ENCODE assay signal across 11 cellular contexts in genomic region chr1:167489581-167490340, GRCh38. TPM values are rescaled to one million over a fixed set of nuclear protein-coding genes. Genes with fewer than 3 reads are reported as not detected.
DNase-seq lines count a peak whose midpoint lies in the region; ATAC-seq and TF ChIP-seq lines count a peak whose summit lies in the region.
"Had no signal": no experiment of that assay in that cellular context is flagged by ENCODE, and none has a peak within 500 bp of the region (broad histone marks: within the 10 kb centered on the region; RNA-seq: fewer than 3 reads in every experiment).

No MANE protein-coding gene starts in this region.

- intact Hi-C loops in prostate gland (cut with DNase I) = no loop called here
- intact Hi-C loops in Caco-2 (cut with micrococcal nuclease; ENCODE audit: unreplicated experiment) = no loop called here

- H3K36me3 ChIP-seq in iPS-18a (ENCODE audit: control insufficient read depth, low read depth, low read length) = no peaks in the 10 kb centered on the region
- H3K36me3 ChIP-seq in prostate gland = no peaks in the 10 kb centered on the region
- no peaks in the 10 kb centered on the region for H3K36me3 ChIP-seq in Caco-2 (ENCODE audit: control insufficient read depth, insufficient read depth, low read length)

- H3K27ac ChIP-seq in iPS-18a (ENCODE audit: low read length) = peak overlapping the region; percentile 48
- no peak overlapping the region for H3K27ac ChIP-seq in prostate gland
- H3K27ac ChIP-seq: hepatocyte had no signal

- BruUV-seq in Caco-2 (replicated peaks; lab: Mats Ljungman, UMichigan) = no TSS peak

- no peaks in the 10 kb centered on the region for H3K9me3 ChIP-seq in iPS-18a (ENCODE audit: control insufficient read depth, low read depth, low read length)
- H3K9me3 ChIP-seq in prostate gland = no peaks in the 10 kb centered on the region
- no peaks in the 10 kb centered on the region for H3K9me3 ChIP-seq in Caco-2

- POLR2A ChIA-PET in Caco-2 (lab: Charles Lee) = no interaction called here

- H3K27me3 ChIP-seq in iPS-18a (ENCODE audit: control insufficient read depth, insufficient read depth, low read length) = no peaks in the 10 kb centered on the region
- H3K27me3 ChIP-seq in prostate gland (replicated peaks; ENCODE audit: insufficient read depth) = no peaks in the 10 kb centered on the region
- H3K27me3 ChIP-seq in Caco-2 (replicated peaks; ENCODE audit: control insufficient read depth, insufficient read depth, low read length) = no peaks in the 10 kb centered on the region
- H3K27me3 ChIP-seq: hepatocyte had no signal

- peak overlapping the region; percentile 88 to 95 for H3K4me3 Mint-ChIP-seq in activated T-cell treated with anti-CD3 and anti-CD28 coated beads, Interleukin-2, amount 50 U/mL, for 72 hours
- H3K4me3 Mint-ChIP-seq in type B pancreatic cell = peak overlapping the region; percentile 49
- no peak overlapping the region for H3K4me3 Mint-ChIP-seq in Caco-2 (ENCODE audit: unreplicated experiment)
- H3K4me3 Mint-ChIP-seq: dendritic cell treated with granulocyte-macrophage colony-stimulating factor and Interleukin-4, amounts not matched to agents 40 ng/mL and 50 ng/mL, for 4 days had no signal

- H3K4me1 Mint-ChIP-seq in activated T-cell treated with anti-CD3 and anti-CD28 coated beads, Interleukin-2, amount 50 U/mL, for 72 hours (ENCODE audit: low read depth) = peaks cover 98% of the 10 kb centered on the region
- H3K4me1 Mint-ChIP-seq in type B pancreatic cell (ENCODE audit: unreplicated experiment) = peaks cover 43% of the 10 kb centered on the region
- H3K4me1 Mint-ChIP-seq in Caco-2 (ENCODE audit: low read depth, unreplicated experiment) = no peaks in the 10 kb centered on the region

- WGBS in prostate gland = 88% methylated on average over 20 of the region's 20 CpGs

- TF ChIP-seq POLR2A in prostate gland (IDR thresholded peaks at IDR 0.05) = no peak

- no peak for TF ChIP-seq CTCF in type B pancreatic cell (conservative IDR thresholded peaks at IDR 0.05)
- no peak for TF ChIP-seq CTCF in prostate gland (IDR thresholded peaks at IDR 0.05)
- no peak for TF ChIP-seq CTCF in Caco-2 (IDR thresholded peaks at IDR 0.05; ENCODE audit: insufficient read depth in 1 of 2, low read depth in 1 of 2, low read length in 1 of 2, severe bottlenecking in 1 of 2, unreplicated experiment in 1 of 2)

- peak overlapping the region; percentile 98 for H3K27ac Mint-ChIP-seq in activated T-cell treated with anti-CD3 and anti-CD28 coated beads, Interleukin-2, amount 50 U/mL, for 72 hours
- H3K27ac Mint-ChIP-seq in type B pancreatic cell (peak overlapping the region; percentile 29), Caco-2 (ENCODE audit: unreplicated experiment) (no peak overlapping the region)
- H3K27ac Mint-ChIP-seq: dendritic cell treated with granulocyte-macrophage colony-stimulating factor and Interleukin-4, amounts not matched to agents 40 ng/mL and 50 ng/mL, for 4 days had no signal

- H3K27me3 Mint-ChIP-seq in activated T-cell treated with anti-CD3 and anti-CD28 coated beads, Interleukin-2, amount 50 U/mL, for 72 hours (ENCODE audit: low read depth) = no peaks in the 10 kb centered on the region
- H3K27me3 Mint-ChIP-seq in type B pancreatic cell = peaks cover 14% of the 10 kb centered on the region
- no peaks in the 10 kb centered on the region for H3K27me3 Mint-ChIP-seq in Caco-2 (ENCODE audit: insufficient read depth, unreplicated experiment)

- ATAC-seq in activated T-cell treated with anti-CD3 and anti-CD28 coated beads, Interleukin-2, amount 50 U/mL, for 72 hours (replicated peaks in 1 of 2) = peak; percentile 70 to 73

- H3K4me1 ChIP-seq in iPS-18a (ENCODE audit: control insufficient read depth, low read depth, low read length) (peaks cover 39% of the 10 kb centered on the region), prostate gland (replicated peaks) (no peaks in the 10 kb centered on the region), Caco-2 (no peaks in the 10 kb centered on the region)

- peaks cover 4 to 17% of the 10 kb centered on the region in 2 donors for H3K36me3 Mint-ChIP-seq in activated T-cell treated with anti-CD3 and anti-CD28 coated beads, Interleukin-2, amount 50 U/mL, for 72 hours (ENCODE audit: insufficient read depth in 2 of 2)
- H3K36me3 Mint-ChIP-seq in type B pancreatic cell (no peaks in the 10 kb centered on the region), Caco-2 (ENCODE audit: insufficient read depth, unreplicated experiment) (no peaks in the 10 kb centered on the region)

- CTCF ChIA-PET in Caco-2 (lab: Charles Lee) = no interaction called here

- no peaks in the 10 kb centered on the region for H3K9me3 Mint-ChIP-seq in activated T-cell treated with anti-CD3 and anti-CD28 coated beads, Interleukin-2, amount 50 U/mL, for 72 hours
- H3K9me3 Mint-ChIP-seq in type B pancreatic cell (no peaks in the 10 kb centered on the region), Caco-2 (ENCODE audit: unreplicated experiment) (no peaks in the 10 kb centered on the region)
- H3K9me3 Mint-ChIP-seq: dendritic cell treated with granulocyte-macrophage colony-stimulating factor and Interleukin-4, amounts not matched to agents 40 ng/mL and 50 ng/mL, for 4 days had no signal

- DNase-seq in stimulated activated CD4-positive, alpha-beta T cell treated with anti-CD3 and anti-CD28 coated beads, Interleukin-15, amount 100 ng/mL, for 24 hours = peak; percentile 67
- DNase-seq in stimulated activated CD4-positive, alpha-beta T cell treated with anti-CD3 and anti-CD28 coated beads, Interleukin-12 subunit alpha, Interleukin-12 subunit beta, amount 100 ng/mL, for 4 hours = no peak
- DNase-seq in activated T-cell treated with anti-CD3 and anti-CD28 coated beads, Interleukin-2, amount 50 U/mL, for 72 hours = peak; percentile 66 to 81
- DNase-seq in type B pancreatic cell (ENCODE audit: extremely low spot score, unreplicated experiment) = no peak
- no peak for DNase-seq in RKO (ENCODE audit: low spot score)
- DNase-seq in prostate gland (ENCODE audit: low spot score) = no peak
- DNase-seq in Caco-2 = no peak

- peak overlapping the region; percentile 40 for H3K9ac ChIP-seq in iPS-18a (ENCODE audit: low read length)

- peak overlapping the region; percentile 42 for H3K4me3 ChIP-seq in iPS-18a (ENCODE audit: low read length)
- no peak overlapping the region for H3K4me3 ChIP-seq in prostate gland
- H3K4me3 ChIP-seq in Caco-2 (ENCODE audit: low read depth, low read length) = no peak overlapping the region
- H3K4me3 ChIP-seq: hepatocyte had no signal

RNA-seq across cellular contexts. Expression of gene CD247, which starts 28.6 kb away (rescaled TPM):
- total RNA-seq in activated T-cell treated with anti-CD3 and anti-CD28 coated beads, Interleukin-2, amount 50 U/mL, for 72 hours = 100 to 1,000 TPM; 160 to 178 TPM
- total RNA-seq in type B pancreatic cell (ENCODE audit: low replicate concordance) (0.29 and 0.58 TPM in 2 replicates), prostate gland (under 1 TPM in 1 of 2 donors, not detected in 1; 0.96 TPM), Caco-2 (2022) (not detected in 2 replicates)
- total RNA-seq: hepatocyte, myocyte had no signal

Comparison
In these comparisons a context has a peak if more than half of its experiments do, and no peak if none do; other contexts are left out.
1. DNase-seq: peak in stimulated activated CD4-positive, alpha-beta T cell treated with anti-CD3 and anti-CD28 coated beads, Interleukin-15, amount 100 ng/mL, for 24 hours (single experiment) and activated T-cell treated with anti-CD3 and anti-CD28 coated beads, Interleukin-2, amount 50 U/mL, for 72 hours (2 of 2); none in stimulated activated CD4-positive, alpha-beta T cell treated with anti-CD3 and anti-CD28 coated beads, Interleukin-12 subunit alpha, Interleukin-12 subunit beta, amount 100 ng/mL, for 4 hours (single experiment), type B pancreatic cell (single experiment), RKO (single experiment), prostate gland (single experiment) and Caco-2 (0 of 2).
2. RNA of gene CD247, which starts 28.6 kb away (total RNA-seq): 160 to 178 TPM in activated T-cell treated with anti-CD3 and anti-CD28 coated beads, Interleukin-2, amount 50 U/mL, for 72 hours; 0.96 TPM in prostate gland, 0.29 to 0.58 TPM in type B pancreatic cell and not detected in Caco-2; every median in the first group is over 10 times any median in the second.